Comparison of ENCODE assay signal across 1 cellular context in the genomic region with DNA sequence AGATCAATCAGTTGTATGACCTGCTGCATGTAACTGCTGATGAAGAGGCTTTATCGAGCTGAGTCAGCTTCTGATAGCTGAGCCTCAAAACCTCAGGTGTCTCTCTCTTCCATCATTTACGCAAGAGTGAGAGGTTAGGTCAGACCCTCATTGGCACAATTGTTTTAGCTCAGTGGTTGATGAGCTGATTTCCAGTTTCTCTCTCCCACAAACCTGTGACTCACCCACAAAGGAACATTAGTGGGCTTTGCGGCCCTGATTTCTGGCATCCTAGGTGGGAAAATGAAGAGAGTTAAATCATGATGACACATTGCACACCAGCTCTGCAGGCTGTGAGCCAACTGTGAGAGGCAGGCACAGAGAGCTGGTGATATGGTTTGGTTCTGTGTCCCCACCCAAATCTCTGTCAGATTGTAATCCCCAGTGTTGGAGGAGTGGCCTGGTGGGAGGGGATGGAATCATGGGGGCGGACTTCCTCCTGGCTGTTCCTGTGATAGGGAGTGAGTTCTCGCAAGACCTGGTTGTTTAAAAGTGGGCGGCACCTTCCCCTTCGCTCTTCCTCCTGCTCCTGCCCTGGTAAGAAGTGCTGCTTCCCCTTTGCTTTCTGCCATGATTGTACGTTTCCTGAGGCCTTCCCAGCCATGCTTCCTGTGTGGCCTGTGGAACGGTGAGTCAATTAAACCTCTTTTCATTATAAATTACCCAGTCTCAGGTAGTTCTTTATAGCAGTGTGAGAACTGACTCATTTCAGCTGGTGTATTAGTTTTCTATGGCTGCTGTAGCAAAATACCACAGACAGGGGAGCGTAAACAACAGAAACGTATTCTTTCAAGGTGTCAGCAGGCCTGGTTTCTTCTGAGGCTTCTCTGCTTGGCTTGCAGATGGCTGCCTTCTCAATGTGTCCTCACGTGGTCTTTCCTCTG.
TF ChIP-seq lines count a peak whose summit lies in the region.

No MANE protein-coding gene starts in this region.

TF ChIP-seq in WTC11, 78 proteins besides CTCF, POLR2A, EP300 and RAD21 (continued from another document):
- TF ChIP-seq ERG (CRISPR knock-in tag; IDR thresholded peaks at IDR 0.05): no peak
- TF ChIP-seq FOXK1 (CRISPR knock-in tag; IDR thresholded peaks at IDR 0.05): no peak
